Comparison of ENCODE assay signal across 8 cellular contexts in the genomic region with DNA sequence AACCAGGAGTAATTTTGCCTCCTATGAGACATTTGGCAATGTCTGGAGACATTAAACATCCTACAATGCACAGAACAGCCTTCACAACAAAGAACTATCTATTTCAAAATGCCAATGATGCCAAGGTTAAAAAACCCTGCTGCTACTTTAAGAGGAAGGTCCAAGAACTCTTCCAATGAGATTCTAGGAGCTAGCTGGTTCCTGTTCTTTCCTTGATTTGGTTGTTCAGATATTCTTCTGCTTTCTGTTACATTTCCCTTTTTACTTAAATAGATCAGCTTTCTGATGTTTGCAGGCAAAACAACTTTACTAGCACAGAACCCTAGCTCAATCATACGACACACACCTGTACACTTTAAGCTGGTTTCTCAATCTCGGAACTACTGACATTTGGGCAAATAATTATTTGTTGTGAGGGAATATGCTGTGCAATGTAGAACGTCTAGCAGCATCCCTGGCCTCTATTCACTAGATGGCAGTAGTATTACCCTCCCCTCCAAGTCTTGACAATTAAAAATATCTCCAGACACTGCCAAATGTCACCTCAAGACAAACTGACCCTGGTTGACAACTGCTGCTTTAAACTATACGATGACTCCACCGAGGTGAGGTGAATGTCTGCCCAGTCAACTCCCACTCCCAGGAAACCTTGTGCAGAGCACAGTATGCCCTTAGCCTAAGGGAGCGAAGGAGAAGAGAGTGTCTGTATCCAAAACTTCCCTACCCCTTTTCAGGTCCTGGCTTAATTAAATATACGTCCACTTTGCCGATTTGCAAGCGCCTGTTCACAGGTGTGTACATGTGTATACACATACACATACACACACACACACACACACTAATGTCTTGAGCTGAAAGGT. TPM values are rescaled to one million over a fixed set of nuclear protein-coding genes. Genes with fewer than 3 reads are reported as not detected.
DNase-seq lines count a peak whose midpoint lies in the region; ATAC-seq, FAIRE-seq and TF ChIP-seq lines count a peak whose summit lies in the region.

No MANE protein-coding gene starts in this region.

- ATAC-seq in CD4-positive, CD25-positive, alpha-beta regulatory T cell (ENCODE audit: low read depth in 2 of 2), result no peak
- ATAC-seq in GM19395 (IDR thresholded peaks at IDR 0.05; ENCODE audit: unreplicated experiment), result peak; percentile 23
- no peak for ATAC-seq in HG03460 (IDR thresholded peaks at IDR 0.05; ENCODE audit: unreplicated experiment)
- no peak for ATAC-seq in pancreas

- 47 to 52% methylated on average over 9 of the region's 9 CpGs for WGBS in pancreas, 2 donors

- H3K79me2 ChIP-seq in OCI-LY7 (ENCODE audit: insufficient read depth, low read depth, low read length), result peaks cover 87% of the 10 kb centered on the region

- H3K9me3 ChIP-seq in CD4-positive, CD25-positive, alpha-beta regulatory T cell (ENCODE audit: control insufficient read depth in 2 of 2, low read length in 2 of 2), result no peaks in the 10 kb centered on the region
- H3K9me3 ChIP-seq in OCI-LY7 (ENCODE audit: low read length), result no peaks in the 10 kb centered on the region
- no peaks in the 10 kb centered on the region for H3K9me3 ChIP-seq in pancreas

- H4K20me1 ChIP-seq in OCI-LY7 (ENCODE audit: insufficient read depth, low read length), result peaks cover 22% of the 10 kb centered on the region; the same call in 1 of the 2 replicates

- CTCF ChIA-PET in OCI-LY7 (lab: Charles Lee; ENCODE audit: unreplicated experiment), result interaction anchor here (0.6 to 1.0 kb wide), 3 partner anchors 9 to 267 kb away, joined by 3 read pairs; no protein-coding TSS in a partner anchor

- BruUV-seq in OCI-LY7 (replicated peaks; lab: Mats Ljungman, UMichigan), result no TSS peak

- H3K27me3 Mint-ChIP-seq in CD4-positive, CD25-positive, alpha-beta regulatory T cell, result no peaks in the 10 kb centered on the region
- no peaks in the 10 kb centered on the region for H3K27me3 Mint-ChIP-seq in type B pancreatic cell

- H3K9me3 Mint-ChIP-seq in CD4-positive, CD25-positive, alpha-beta regulatory T cell, result peaks cover 0 to 2% (median 0%) of the 10 kb centered on the region in 7 donors
- no peaks in the 10 kb centered on the region for H3K9me3 Mint-ChIP-seq in type B pancreatic cell

- POLR2A ChIA-PET in OCI-LY7 (lab: Charles Lee), result interaction anchor here (0.7 to 2.3 kb wide), 6 partner anchors 9 to 1924 kb away, joined by 3 to 13 read pairs (median 4); no protein-coding TSS in a partner anchor

- H3K36me3 Mint-ChIP-seq in CD4-positive, CD25-positive, alpha-beta regulatory T cell, result no peaks in the 10 kb centered on the region
- H3K36me3 Mint-ChIP-seq in type B pancreatic cell, result no peaks in the 10 kb centered on the region

- no peak overlapping the region for H3K4me3 ChIP-seq in CD4-positive, CD25-positive, alpha-beta regulatory T cell (ENCODE audit: low read depth, low read length)
- H3K4me3 ChIP-seq in OCI-LY7 (ENCODE audit: low read depth, low read length, poor library complexity, severe bottlenecking) (peak overlapping the region; percentile 49), fibroblast of mammary gland (ENCODE audit: control insufficient read depth, low read depth, low read length) (no peak overlapping the region), pancreas (no peak overlapping the region)

- H3K9me2 ChIP-seq in OCI-LY7 (ENCODE audit: insufficient read depth, low read length), result no peaks in the 10 kb centered on the region

- peaks cover 45 to 65% (median 54%) of the 10 kb centered on the region in 4 donors for H3K4me1 Mint-ChIP-seq in CD4-positive, CD25-positive, alpha-beta regulatory T cell
- peaks cover 25% of the 10 kb centered on the region for H3K4me1 Mint-ChIP-seq in type B pancreatic cell (ENCODE audit: unreplicated experiment)

- intact Hi-C loops in OCI-LY7 (cut with micrococcal nuclease; ENCODE audit: unreplicated experiment) (no loop called here), pancreas (cut with DNase I) (no loop called here)

- peak in 2 of 3 donors; percentile 14 to 58 for DNase-seq in CD4-positive, CD25-positive, alpha-beta regulatory T cell
- DNase-seq in OCI-LY7 (ENCODE audit: low spot score), result peak; percentile 59
- peak; percentile 29 for DNase-seq in fibroblast of mammary gland (ENCODE audit: low read depth)
- no peak for DNase-seq in type B pancreatic cell (ENCODE audit: extremely low spot score, unreplicated experiment)
- no peak for DNase-seq in activated naive CD4-positive, alpha-beta T cell treated with Interleukin-2 at 50 U/mL for 16 hours
- no peak for DNase-seq in pancreas

- H3K36me3 ChIP-seq in CD4-positive, CD25-positive, alpha-beta regulatory T cell (ENCODE audit: control insufficient read depth, insufficient read depth, low read length), result no peaks in the 10 kb centered on the region
- peaks cover 6% of the 10 kb centered on the region; the same call in 1 of the 2 replicates for H3K36me3 ChIP-seq in OCI-LY7 (ENCODE audit: insufficient read depth, low read length)
- H3K36me3 ChIP-seq in pancreas, result no peaks in the 10 kb centered on the region

- FAIRE-seq in pancreas (lab: Jason Lieb, UNC), result no peak

- H3K27ac Mint-ChIP-seq in CD4-positive, CD25-positive, alpha-beta regulatory T cell, result no peak overlapping the region
- H3K27ac Mint-ChIP-seq in type B pancreatic cell, result no peak overlapping the region

- peaks cover 24% of the 10 kb centered on the region for H3K4me1 ChIP-seq in CD4-positive, CD25-positive, alpha-beta regulatory T cell (ENCODE audit: control insufficient read depth, insufficient read depth, low read length, poor library complexity, severe bottlenecking)
- H3K4me1 ChIP-seq in OCI-LY7 (ENCODE audit: insufficient read depth, low read length, poor library complexity, severe bottlenecking), result peaks cover 37% of the 10 kb centered on the region
- H3K4me1 ChIP-seq in pancreas, result peaks cover 0 to 3% (median 0%) of the 10 kb centered on the region in 3 donors

- TF ChIP-seq CTCF in OCI-LY7 (conservative IDR thresholded peaks at IDR 0.05; ENCODE audit: low read length), result peak; percentile 78
- peak; percentile 44 for TF ChIP-seq CTCF in fibroblast of mammary gland (conservative IDR thresholded peaks at IDR 0.05; ENCODE audit: control insufficient read depth, insufficient read depth, low read depth, low read length)
- TF ChIP-seq CTCF in type B pancreatic cell (conservative IDR thresholded peaks at IDR 0.05), result peak; percentile 38
- TF ChIP-seq CTCF in pancreas (IDR thresholded peaks at IDR 0.05), result no peak

- no peak overlapping the region for H3K27ac ChIP-seq in CD4-positive, CD25-positive, alpha-beta regulatory T cell (ENCODE audit: insufficient read depth, low read length, poor library complexity, severe bottlenecking)
- peak overlapping the region; percentile 26 for H3K27ac ChIP-seq in OCI-LY7 (ENCODE audit: low read depth, low read length, poor library complexity, severe bottlenecking)
- H3K27ac ChIP-seq in pancreas, result no peak overlapping the region

- H3K27me3 ChIP-seq in CD4-positive, CD25-positive, alpha-beta regulatory T cell (ENCODE audit: control insufficient read depth, insufficient read depth, low read length), result no peaks in the 10 kb centered on the region
- H3K27me3 ChIP-seq in pancreas, result no peaks in the 10 kb centered on the region

- H2AFZ ChIP-seq in OCI-LY7 (ENCODE audit: low read length), result no peak overlapping the region; the same call in 1 of the 2 replicates

- peak overlapping the region in 2 of 4 donors; percentile 10 to 19 for H3K4me3 Mint-ChIP-seq in CD4-positive, CD25-positive, alpha-beta regulatory T cell
- no peak overlapping the region for H3K4me3 Mint-ChIP-seq in type B pancreatic cell

- H3K4me2 ChIP-seq in OCI-LY7 (ENCODE audit: low read length), result peak overlapping the region; percentile 80

RNA-seq across cellular contexts. Expression of gene BLTP3B, which starts 4.4 kb away (rescaled TPM):
- 26.5 TPM for total RNA-seq in CD4-positive, CD25-positive, alpha-beta regulatory T cell
- 10 to 100 TPM; 12.1 to 17.9 (median 16.4) TPM for polyA plus RNA-seq in CD4-positive, CD25-positive, alpha-beta regulatory T cell
- 11.6 and 18.9 TPM in 2 replicates for total RNA-seq in OCI-LY7 (2014; rRNA removed; shearing (Covaris generic))
- total RNA-seq in OCI-LY7 (2022) (20.2 and 23.2 TPM in 2 replicates), type B pancreatic cell (ENCODE audit: low replicate concordance) (12.0 and 19.5 TPM in 2 replicates), pancreas (10 to 100 TPM in 1 of 6 donors, 1 to 10 TPM in 5; 3.6 to 10.8 (median 5.2) TPM)
- 1 to 10 TPM; 2.0 to 5.6 TPM for polyA plus RNA-seq in pancreas

Comparison
In these comparisons a context has a peak if more than half of its experiments do, and no peak if none do; other contexts are left out.
1. DNase-seq: peak in CD4-positive, CD25-positive, alpha-beta regulatory T cell (2 of 3), OCI-LY7 (single experiment) and fibroblast of mammary gland (single experiment); none in type B pancreatic cell (single experiment), activated naive CD4-positive, alpha-beta T cell treated with Interleukin-2 at 50 U/mL for 16 hours (single experiment) and pancreas (0 of 6).
2. CTCF ChIP-seq: peak in OCI-LY7 (single experiment), fibroblast of mammary gland (single experiment) and type B pancreatic cell (single experiment); none in pancreas (0 of 4).